Comparison of ENCODE assay signal across 24 cellular contexts in genomic region chr20:53425930-53426329, GRCh38.
"Had no signal": no experiment of that assay in that cellular context is flagged by ENCODE, and none has a peak within 500 bp of the region (broad histone marks: within the 10 kb centered on the region; RNA-seq: fewer than 3 reads in every experiment).

No MANE protein-coding gene starts in this region.

- H3K4me3 ChIP-seq: adrenal gland, breast epithelium had no signal

- H3K27ac ChIP-seq: adrenal gland, breast epithelium, VCaP had no signal

- H3K9me3 Mint-ChIP-seq: activated naive CD8-positive, alpha-beta T cell treated with anti-CD3 and anti-CD28 coated beads for 36 hours had no signal

- H3K27me3 ChIP-seq: adrenal gland, breast epithelium had no signal

- DNase-seq: activated CD4-positive, alpha-beta memory T cell treated with anti-CD3 and anti-CD28 coated beads, Interleukin-2, amount 10 ng/mL, durations not matched to agents 7 days and 5 days; activated CD4-positive, alpha-beta T cell treated with anti-CD3 and anti-CD28 coated beads for 36 hours; activated CD4-positive, alpha-beta T cell treated with anti-CD3 and anti-CD28 coated beads, Interleukin-2, amount 50 U/mL, for 1 hour; activated CD4-positive, CD25-positive, alpha-beta regulatory T cell; activated gamma-delta T cell treated with Interleukin-2 at 50 U/mL for 16 hours; activated naive CD4-positive, alpha-beta T cell treated with anti-CD3 and anti-CD28 coated beads, Interleukin-2, amount 10 ng/mL, durations not matched to agents 7 days and 5 days; activated naive CD8-positive, alpha-beta T cell treated with anti-CD3 and anti-CD28 coated beads for 36 hours; activated T-cell treated with anti-CD3 and anti-CD28 coated beads, Interleukin-2, amount 50 U/mL, for 72 hours; adrenal gland; anterior cingulate cortex; caudate nucleus; MM.1S; NCI-H1092; NCI-H1417; NCI-H1930; NCI-H2171 treated with DMSO at 0.1 percent for 48 hours; NCI-H345; NCI-H510A; NK-92 treated with Interleukin-12 subunit alpha and Interleukin-12 subunit beta, amount 100 ng/mL, for 24 hours; SIG-M5; T-helper 1 cell had no signal

- ATAC-seq: activated CD4-positive, alpha-beta T cell treated with anti-CD3 and anti-CD28 coated beads for 36 hours; activated T-cell treated with anti-CD3 and anti-CD28 coated beads, Interleukin-2, amount 50 U/mL, for 72 hours had no signal

- H3K4me1 ChIP-seq: breast epithelium had no signal

- H3K4me3 Mint-ChIP-seq: activated CD4-positive, alpha-beta memory T cell treated with anti-CD3 and anti-CD28 coated beads, Interleukin-2, amount 10 ng/mL, durations not matched to agents 7 days and 5 days; activated CD4-positive, alpha-beta T cell treated with anti-CD3 and anti-CD28 coated beads for 36 hours; activated naive CD4-positive, alpha-beta T cell treated with anti-CD3 and anti-CD28 coated beads, Interleukin-2, amount 10 ng/mL, durations not matched to agents 7 days and 5 days; activated naive CD8-positive, alpha-beta T cell treated with anti-CD3 and anti-CD28 coated beads for 36 hours; activated T-cell treated with anti-CD3 and anti-CD28 coated beads, Interleukin-2, amount 50 U/mL, for 72 hours had no signal

- H3K27ac Mint-ChIP-seq: activated CD4-positive, alpha-beta memory T cell treated with anti-CD3 and anti-CD28 coated beads, Interleukin-2, amount 10 ng/mL, durations not matched to agents 7 days and 5 days; activated CD4-positive, alpha-beta T cell treated with anti-CD3 and anti-CD28 coated beads for 36 hours; activated naive CD4-positive, alpha-beta T cell treated with anti-CD3 and anti-CD28 coated beads, Interleukin-2, amount 10 ng/mL, durations not matched to agents 7 days and 5 days; activated naive CD8-positive, alpha-beta T cell treated with anti-CD3 and anti-CD28 coated beads for 36 hours; activated T-cell treated with anti-CD3 and anti-CD28 coated beads, Interleukin-2, amount 50 U/mL, for 72 hours; activated T-helper 2 cell treated with anti-CD3 and anti-CD28 coated beads, Interferon-gamma antibody, Interleukin-2, Interleukin-4, amounts not matched to agents 10 μg/mL and 5 μg/mL and 100 μg/mL, durations not matched to agents 14 hours and 24 hours and 36 hours had no signal

- H3K9me3 ChIP-seq: adrenal gland, breast epithelium had no signal

- H3K36me3 ChIP-seq: adrenal gland, breast epithelium had no signal

- H3K36me3 Mint-ChIP-seq: activated naive CD8-positive, alpha-beta T cell treated with anti-CD3 and anti-CD28 coated beads for 36 hours had no signal

- H3K27me3 Mint-ChIP-seq: activated CD4-positive, alpha-beta memory T cell treated with anti-CD3 and anti-CD28 coated beads, Interleukin-2, amount 10 ng/mL, durations not matched to agents 7 days and 5 days; activated CD4-positive, alpha-beta T cell treated with anti-CD3 and anti-CD28 coated beads for 36 hours; activated naive CD4-positive, alpha-beta T cell treated with anti-CD3 and anti-CD28 coated beads, Interleukin-2, amount 10 ng/mL, durations not matched to agents 7 days and 5 days; activated naive CD8-positive, alpha-beta T cell treated with anti-CD3 and anti-CD28 coated beads for 36 hours had no signal
